12 cellular contexts compared by ENCODE assay signal in the genomic region with DNA sequence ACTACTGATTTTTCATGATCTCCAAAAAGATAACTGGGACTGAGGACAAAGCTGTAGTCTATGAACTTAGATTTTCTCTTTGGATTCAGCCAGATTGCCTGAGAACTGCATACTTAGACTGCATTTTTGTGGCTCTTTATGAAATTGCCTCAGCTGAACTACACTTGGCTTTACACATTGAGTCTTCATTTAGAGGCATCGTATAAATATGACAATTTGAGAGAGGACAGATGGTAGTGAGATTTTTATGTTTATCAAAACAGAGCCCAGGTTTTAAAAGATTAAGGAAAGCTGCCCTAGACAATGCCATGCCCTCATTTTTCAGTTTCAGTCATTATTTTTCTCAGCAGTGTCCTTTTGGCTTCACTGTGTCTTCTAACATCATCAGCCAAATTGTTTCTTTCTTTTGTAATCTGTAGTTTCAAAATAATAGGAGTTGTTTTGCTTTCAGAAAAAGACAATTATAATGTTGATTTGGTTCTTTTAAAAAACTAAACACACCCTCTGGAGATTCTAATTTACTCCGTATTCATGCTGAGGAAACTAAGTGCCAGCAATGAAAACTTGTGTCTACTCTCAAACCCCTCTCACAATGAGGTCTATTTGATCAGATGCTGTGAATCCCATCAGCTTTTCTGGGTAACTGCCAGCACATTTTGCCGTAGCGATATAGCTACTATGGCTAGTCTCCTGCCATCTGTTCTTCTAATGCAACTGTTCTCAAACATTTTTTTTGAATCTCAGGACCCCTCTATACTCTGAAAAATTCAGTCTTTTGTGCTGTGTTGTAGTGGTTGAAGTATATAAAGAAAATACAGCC. TPM values are rescaled to one million over a fixed set of nuclear protein-coding genes. Genes with fewer than 3 reads are reported as not detected.
DNase-seq lines count a peak whose midpoint lies in the region; ATAC-seq and TF ChIP-seq lines count a peak whose summit lies in the region.
"Had no signal": no experiment of that assay in that cellular context is flagged by ENCODE, and none has a peak within 500 bp of the region (broad histone marks: within the 10 kb centered on the region; RNA-seq: fewer than 3 reads in every experiment).

No MANE protein-coding gene starts in this region.

- H3K36me3 ChIP-seq in HUES48 (ENCODE audit: control insufficient read depth, insufficient read depth, low read length) = no peaks in the 10 kb centered on the region
- no peaks in the 10 kb centered on the region for H3K36me3 ChIP-seq in transverse colon

- H3K9ac ChIP-seq in HUES48 (ENCODE audit: low read depth, low read length) = no peak overlapping the region; the same call in 1 of the 2 replicates

- no peaks in the 10 kb centered on the region; the same call in 1 of the 2 replicates for H3K9me3 ChIP-seq in HUES48 (ENCODE audit: control insufficient read depth, insufficient read depth, low read length)
- no peaks in the 10 kb centered on the region for H3K9me3 ChIP-seq in transverse colon

- WGBS in transverse colon (ENCODE audit: low coverage in 1 of 2), 2 donors = 68% methylated on average over 4 of the region's 4 CpGs

- H3K4me1 ChIP-seq in HUES48 (ENCODE audit: control insufficient read depth, insufficient read depth, low read length) (peaks cover 17% of the 10 kb centered on the region), transverse colon (peaks cover 0 to 13% (median 3%) of the 10 kb centered on the region in 4 donors)

- no peak for TF ChIP-seq CTCF in fibroblast of the aortic adventitia (IDR thresholded peaks at IDR 0.05; ENCODE audit: insufficient read depth, low read length)
- no peak for TF ChIP-seq CTCF in transverse colon (IDR thresholded peaks at IDR 0.05)

- in situ Hi-C loops in transverse colon (cut with MboI; ENCODE audit: low pct_ligation_motif_present in 1 of 4, low pct_unique_long_range_greater_than_20kb in 1 of 4, low sequenced_read_pairs in 3 of 4) = no loop called here

- no peak for TF ChIP-seq POLR2A in transverse colon (IDR thresholded peaks at IDR 0.05)

- intact Hi-C loops in transverse colon (cut with DNase I; ENCODE audit: low total_unique reads) = no loop called here

- peak; percentile 97 for DNase-seq in NCI-H748 (lab: John Stamatoyannopoulos, UW; ENCODE audit: unreplicated experiment)
- DNase-seq in fibroblast of the aortic adventitia (ENCODE audit: low read depth) = peak; percentile 63
- no peak for DNase-seq in transverse colon
- DNase-seq in activated CD8-positive, alpha-beta memory T cell treated with anti-CD3 and anti-CD28 coated beads, Interleukin-2, amount 50 U/mL, for 4 hours = no peak
- no peak for DNase-seq in occipital lobe (lab: John Stamatoyannopoulos, UW)
- DNase-seq: activated CD8-positive, alpha-beta memory T cell treated with anti-CD3 and anti-CD28 coated beads, Interleukin-2, amount 10 ng/mL, durations not matched to agents 7 days and 5 days; GDM1; NCI-H526 treated with DMSO at 0.1 percent for 48 hours; stimulated activated CD4-positive, alpha-beta T cell treated with anti-CD3 and anti-CD28 coated beads, Interleukin-15, amount 100 ng/mL, for 24 hours; stimulated activated naive CD8-positive, alpha-beta T cell treated with anti-CD3 and anti-CD28 coated beads, Interleukin-15, Interleukin-2, amounts not matched to agents 100 U/mL and 50 U/mL, for 24 hours had no signal

- H3K4me3 ChIP-seq in HUES48 (ENCODE audit: low read depth, low read length) (peak overlapping the region; percentile 36; the same call in 1 of the 2 replicates), fibroblast of the aortic adventitia (ENCODE audit: low read depth, low read length) (no peak overlapping the region), transverse colon (no peak overlapping the region)

- peak overlapping the region; percentile 77 for H3K27ac ChIP-seq in HUES48 (ENCODE audit: low read depth, low read length)
- H3K27ac ChIP-seq in transverse colon = peak overlapping the region; percentile 18 to 41 (median 28)

- ATAC-seq in HG03521 (IDR thresholded peaks at IDR 0.05; ENCODE audit: unreplicated experiment) = no peak
- ATAC-seq: activated CD8-positive, alpha-beta memory T cell treated with anti-CD3 and anti-CD28 coated beads, Interleukin-2, amount 10 ng/mL, durations not matched to agents 7 days and 5 days; stimulated activated naive CD8-positive, alpha-beta T cell treated with anti-CD3 and anti-CD28 coated beads, Interleukin-15, Interleukin-2, amounts not matched to agents 100 U/mL and 50 U/mL, for 24 hours had no signal

- no peak for TF ChIP-seq EP300 in transverse colon (IDR thresholded peaks at IDR 0.05; ENCODE audit: low read depth)

- H3K27me3 ChIP-seq in HUES48 (ENCODE audit: control insufficient read depth, insufficient read depth, low read length) (no peaks in the 10 kb centered on the region), transverse colon (no peaks in the 10 kb centered on the region)

RNA-seq across cellular contexts. Expression of a gene that starts 46.2 kb away (rescaled TPM):
- 157 and 205 TPM in 2 replicates for total RNA-seq in fibroblast of the aortic adventitia (ENCODE audit: low replicate concordance)
- 10 to 100 TPM in 3 of 4 donors, 1 to 10 TPM in 1; 5.6 to 29.5 (median 26.5) TPM for total RNA-seq in transverse colon
- 25.3 TPM for total RNA-seq in occipital lobe

Comparison
In these comparisons a context has a peak if more than half of its experiments do, and no peak if none do; other contexts are left out.
1. DNase-seq: peak in NCI-H748 (single experiment) and fibroblast of the aortic adventitia (single experiment); none in transverse colon (single experiment), activated CD8-positive, alpha-beta memory T cell treated with anti-CD3 and anti-CD28 coated beads, Interleukin-2, amount 50 U/mL, for 4 hours (single experiment) and occipital lobe (single experiment).